29 cellular contexts compared by ENCODE assay signal in genomic region chr11:129625930-129626329, GRCh38.
DNase-seq lines count a peak whose midpoint lies in the region; ATAC-seq, FAIRE-seq and TF ChIP-seq lines count a peak whose summit lies in the region.
"Had no signal": no experiment of that assay in that cellular context is flagged by ENCODE, and none has a peak within 500 bp of the region (broad histone marks: within the 10 kb centered on the region; RNA-seq: fewer than 3 reads in every experiment).

No MANE protein-coding gene starts in this region.

- CTCF ChIA-PET in RWPE1 (lab: Yijun Ruan, JAX), result interaction anchor here (1.0 kb wide), 1 partner anchor 11 kb away, joined by 5 read pairs; no protein-coding TSS in a partner anchor

- no peak for DNase-seq in GM23338 (ENCODE audit: low spot score)
- peak; percentile 71 for DNase-seq in NCI-H2196 (lab: John Stamatoyannopoulos, UW; ENCODE audit: unreplicated experiment)
- DNase-seq in RWPE1 (ENCODE audit: low spot score), result peak; percentile 67
- no peak for DNase-seq in keratinocyte (ENCODE audit: low read depth, low spot score)
- no peak for DNase-seq in activated T-helper 1 cell treated with anti-CD3 and anti-CD28 coated beads, Interleukin-12 subunit alpha, Interleukin-12 subunit beta, Interleukin-2, Interleukin-4 antibody, amounts not matched to agents 30 ng/mL and 10 ng/mL and 1 ng/mL, durations not matched to agents 14 hours and 24 hours and 36 hours (ENCODE audit: low spot score)
- DNase-seq in stimulated activated CD4-positive, alpha-beta T cell treated with anti-CD3 and anti-CD28 coated beads, Interleukin-12 subunit alpha, Interleukin-12 subunit beta, amount 100 ng/mL, for 4 hours, result no peak
- no peak for DNase-seq in stimulated activated naive CD8-positive, alpha-beta T cell treated with anti-CD3 and anti-CD28 coated beads, Interleukin-15, amount 100 ng/mL, for 72 hours
- DNase-seq: activated CD4-positive, alpha-beta T cell treated with anti-CD3 and anti-CD28 coated beads, Interleukin-2, amount 50 U/mL, for 4 hours; amygdala; C1 segment of cervical spinal cord; COR-L47; effector memory CD8-positive, alpha-beta T cell; gastrocnemius medialis; NCI-H1092; NCI-H2081 treated with DMSO at 0.1 percent for 48 hours; NCI-H524 treated with DMSO at 0.1 percent for 48 hours; RPMI8226; SK-N-SH; stimulated activated naive CD4-positive, alpha-beta T cell treated with Interleukin-2 at 50 U/mL for 16 hours; testis had no signal

- H3K4me1 ChIP-seq in GM23338 (ENCODE audit: insufficient read depth) (no peaks in the 10 kb centered on the region), keratinocyte (ENCODE audit: control insufficient read depth, extremely low read depth, insufficient read depth, low read length) (peaks cover 13% of the 10 kb centered on the region)
- H3K4me1 ChIP-seq: gastrocnemius medialis, testis, vagina had no signal

- no peaks in the 10 kb centered on the region for H3K27me3 ChIP-seq in GM23338 (ENCODE audit: insufficient read depth)
- H3K27me3 ChIP-seq in keratinocyte (ENCODE audit: control insufficient read depth, extremely low read depth, insufficient read depth, low read length), result no peaks in the 10 kb centered on the region
- H3K27me3 ChIP-seq: gastrocnemius medialis, hepatocyte, neutrophil, testis, vagina had no signal

- no peak overlapping the region for H3K27ac ChIP-seq in GM23338 (ENCODE audit: low read depth)
- H3K27ac ChIP-seq in RWPE1, result peak overlapping the region; percentile 46; the same call in 1 of the 2 replicates
- H3K27ac ChIP-seq in keratinocyte (ENCODE audit: control insufficient read depth, insufficient read depth, low read length), result no peak overlapping the region
- H3K27ac ChIP-seq: coronary artery, gastrocnemius medialis, hepatocyte, neutrophil, testis, vagina had no signal

- dilution Hi-C loops in keratinocyte (cut with MboI; ENCODE audit: extremely low pct_ligation_motif_present, low sequenced_read_pairs), result no loop called here

- H3K36me3 ChIP-seq in GM23338 (ENCODE audit: insufficient read depth) (no peaks in the 10 kb centered on the region; the same call in 1 of the 2 replicates), keratinocyte (ENCODE audit: control insufficient read depth in 2 of 2, extremely low read depth in 1 of 2, insufficient read depth in 2 of 2, low read length in 2 of 2) (no peaks in the 10 kb centered on the region)
- H3K36me3 ChIP-seq: gastrocnemius medialis, neutrophil, vagina had no signal

- H2AFZ ChIP-seq in GM23338 (peak overlapping the region; percentile 91), keratinocyte (ENCODE audit: control insufficient read depth, low read length) (peak overlapping the region; percentile 38)
- H2AFZ ChIP-seq: hepatocyte had no signal

- H3K4me3 Mint-ChIP-seq in GM23338, result no peak overlapping the region
- no peak overlapping the region for H3K4me3 Mint-ChIP-seq in activated T-helper 1 cell treated with anti-CD3 and anti-CD28 coated beads, Interleukin-12 subunit alpha, Interleukin-12 subunit beta, Interleukin-2, Interleukin-4 antibody, amounts not matched to agents 30 ng/mL and 10 ng/mL and 1 ng/mL, durations not matched to agents 14 hours and 24 hours and 36 hours
- H3K4me3 Mint-ChIP-seq in stimulated activated naive CD8-positive, alpha-beta T cell treated with anti-CD3 and anti-CD28 coated beads, Interleukin-15, amount 100 ng/mL, for 72 hours, result no peak overlapping the region
- H3K4me3 Mint-ChIP-seq: activated naive CD4-positive, alpha-beta T cell treated with anti-CD3 and anti-CD28 coated beads, Interleukin-2, amount 50 U/mL, for 24 hours; effector memory CD8-positive, alpha-beta T cell; T-helper 1 cell treated with Interleukin-12 subunit alpha and Interleukin-12 subunit beta and Interleukin-4 antibody, amounts not matched to agents 30 μg/mL and 1 μg/mL, for 36 hours had no signal

- TF ChIP-seq CTCF in GM23338 (conservative IDR thresholded peaks at IDR 0.05; ENCODE audit: low read depth in 2 of 2) (no peak), RWPE1 (conservative IDR thresholded peaks at IDR 0.05; ENCODE audit: low read depth) (no peak), keratinocyte (optimal IDR thresholded peaks at IDR 0.05 in 1 of 3, IDR thresholded peaks at IDR 0.05 in 1 of 3, conservative IDR thresholded peaks at IDR 0.05 in 1 of 3; ENCODE audit: extremely low read depth in 1 of 3, insufficient read depth in 2 of 3, low read length in 3 of 3) (no peak)

- H3K9me1 ChIP-seq in keratinocyte (ENCODE audit: control insufficient read depth, extremely low read depth, insufficient read depth, low read length), result no peaks in the 10 kb centered on the region

- H3K4me3 ChIP-seq in GM23338 (no peak overlapping the region), keratinocyte (ENCODE audit: control insufficient read depth in 2 of 3, extremely low read depth in 1 of 3, insufficient read depth in 2 of 3, low read depth in 1 of 3, low read length in 3 of 3) (no peak overlapping the region)
- H3K4me3 ChIP-seq: coronary artery, gastrocnemius medialis, GM12878, hepatocyte, testis, vagina had no signal

- no peaks in the 10 kb centered on the region for H3K36me3 Mint-ChIP-seq in GM23338 (ENCODE audit: low read depth)
- H3K36me3 Mint-ChIP-seq in activated T-helper 1 cell treated with anti-CD3 and anti-CD28 coated beads, Interleukin-12 subunit alpha, Interleukin-12 subunit beta, Interleukin-2, Interleukin-4 antibody, amounts not matched to agents 30 ng/mL and 10 ng/mL and 1 ng/mL, durations not matched to agents 14 hours and 24 hours and 36 hours (ENCODE audit: low read depth), result no peaks in the 10 kb centered on the region

- peak; percentile 88 for FAIRE-seq in keratinocyte (lab: Jason Lieb, UNC)
- FAIRE-seq: GM12878, TTC549 had no signal

- no peaks in the 10 kb centered on the region for H3K79me2 ChIP-seq in GM23338 (replicated peaks; ENCODE audit: insufficient read depth)
- H3K79me2 ChIP-seq in keratinocyte (ENCODE audit: control insufficient read depth, insufficient read depth, low read length), result no peaks in the 10 kb centered on the region
- H3K79me2 ChIP-seq: hepatocyte had no signal

- H3K9ac ChIP-seq in keratinocyte (ENCODE audit: control insufficient read depth, extremely low read depth, insufficient read depth, low read length), result no peak overlapping the region
- H3K9ac ChIP-seq: SK-N-SH had no signal

- H3K27me3 Mint-ChIP-seq in GM23338 (ENCODE audit: insufficient read depth, low read depth, poor library complexity), result no peaks in the 10 kb centered on the region
- H3K27me3 Mint-ChIP-seq in activated T-helper 1 cell treated with anti-CD3 and anti-CD28 coated beads, Interleukin-12 subunit alpha, Interleukin-12 subunit beta, Interleukin-2, Interleukin-4 antibody, amounts not matched to agents 30 ng/mL and 10 ng/mL and 1 ng/mL, durations not matched to agents 14 hours and 24 hours and 36 hours (ENCODE audit: insufficient read depth), result no peaks in the 10 kb centered on the region
- peaks cover 22% of the 10 kb centered on the region for H3K27me3 Mint-ChIP-seq in stimulated activated naive CD8-positive, alpha-beta T cell treated with anti-CD3 and anti-CD28 coated beads, Interleukin-15, amount 100 ng/mL, for 72 hours
- H3K27me3 Mint-ChIP-seq: activated naive CD4-positive, alpha-beta T cell treated with anti-CD3 and anti-CD28 coated beads, Interleukin-2, amount 50 U/mL, for 24 hours had no signal

- H4K20me1 ChIP-seq in GM23338 (replicated peaks; ENCODE audit: insufficient read depth), result no peaks in the 10 kb centered on the region
- no peaks in the 10 kb centered on the region for H4K20me1 ChIP-seq in keratinocyte (ENCODE audit: control insufficient read depth, extremely low read depth, insufficient read depth, low read length)

- intact Hi-C loops in activated T-helper 1 cell treated with anti-CD3 and anti-CD28 coated beads, Interleukin-12 subunit alpha, Interleukin-12 subunit beta, Interleukin-2, Interleukin-4 antibody, amounts not matched to agents 30 ng/mL and 10 ng/mL and 1 ng/mL, durations not matched to agents 14 hours and 24 hours and 36 hours (cut with micrococcal nuclease), result no loop called here

- peaks cover 3% of the 10 kb centered on the region; the same call in 2 of the 3 replicates for H3K4me1 Mint-ChIP-seq in GM23338
- H3K4me1 Mint-ChIP-seq in activated T-helper 1 cell treated with anti-CD3 and anti-CD28 coated beads, Interleukin-12 subunit alpha, Interleukin-12 subunit beta, Interleukin-2, Interleukin-4 antibody, amounts not matched to agents 30 ng/mL and 10 ng/mL and 1 ng/mL, durations not matched to agents 14 hours and 24 hours and 36 hours (ENCODE audit: low read depth), result peaks cover 6% of the 10 kb centered on the region
- no peaks in the 10 kb centered on the region for H3K4me1 Mint-ChIP-seq in stimulated activated naive CD8-positive, alpha-beta T cell treated with anti-CD3 and anti-CD28 coated beads, Interleukin-15, amount 100 ng/mL, for 72 hours
- H3K4me1 Mint-ChIP-seq: activated naive CD4-positive, alpha-beta T cell treated with anti-CD3 and anti-CD28 coated beads, Interleukin-2, amount 50 U/mL, for 24 hours had no signal

- H3K9me3 Mint-ChIP-seq in GM23338, result 0 out of 3 replicates have a peak, but pooled peaks cover 3% of the 10 kb centered on the region
- H3K9me3 Mint-ChIP-seq in activated T-helper 1 cell treated with anti-CD3 and anti-CD28 coated beads, Interleukin-12 subunit alpha, Interleukin-12 subunit beta, Interleukin-2, Interleukin-4 antibody, amounts not matched to agents 30 ng/mL and 10 ng/mL and 1 ng/mL, durations not matched to agents 14 hours and 24 hours and 36 hours, result peaks cover 5% of the 10 kb centered on the region
- peaks cover 0 to 15% of the 10 kb centered on the region in 2 donors for H3K9me3 Mint-ChIP-seq in stimulated activated naive CD8-positive, alpha-beta T cell treated with anti-CD3 and anti-CD28 coated beads, Interleukin-15, amount 100 ng/mL, for 72 hours

- no peaks in the 10 kb centered on the region for H3F3A ChIP-seq in GM23338 (replicated peaks; ENCODE audit: low read depth)

- ATAC-seq in GM23338, result no peak
- no peak for ATAC-seq in HG03342 (IDR thresholded peaks at IDR 0.05; ENCODE audit: unreplicated experiment)
- no peak for ATAC-seq in stimulated activated naive CD8-positive, alpha-beta T cell treated with anti-CD3 and anti-CD28 coated beads, Interleukin-15, amount 100 ng/mL, for 72 hours
- ATAC-seq: effector memory CD8-positive, alpha-beta T cell; gastrocnemius medialis; GM12878 had no signal

- H3K9me3 ChIP-seq in keratinocyte (ENCODE audit: control insufficient read depth, low read depth, low read length), result no peaks in the 10 kb centered on the region
- H3K9me3 ChIP-seq: gastrocnemius medialis, neutrophil, SK-N-SH, testis, vagina had no signal

- H3K4me2 ChIP-seq in GM23338 (no peak overlapping the region), keratinocyte (ENCODE audit: control insufficient read depth, extremely low read depth, insufficient read depth, low read depth, low read length) (peak overlapping the region; percentile 47)
- H3K4me2 ChIP-seq: hepatocyte, SK-N-SH had no signal

- POLR2A ChIA-PET in RWPE1 (lab: Yijun Ruan, JAX; ENCODE audit: low non-redundant PET), result no interaction called here

- H3K27ac Mint-ChIP-seq in GM23338, result no peak overlapping the region
- H3K27ac Mint-ChIP-seq in activated T-helper 1 cell treated with anti-CD3 and anti-CD28 coated beads, Interleukin-12 subunit alpha, Interleukin-12 subunit beta, Interleukin-2, Interleukin-4 antibody, amounts not matched to agents 30 ng/mL and 10 ng/mL and 1 ng/mL, durations not matched to agents 14 hours and 24 hours and 36 hours, result no peak overlapping the region
- H3K27ac Mint-ChIP-seq in stimulated activated naive CD8-positive, alpha-beta T cell treated with anti-CD3 and anti-CD28 coated beads, Interleukin-15, amount 100 ng/mL, for 72 hours, result no peak overlapping the region
- H3K27ac Mint-ChIP-seq: activated naive CD4-positive, alpha-beta T cell treated with anti-CD3 and anti-CD28 coated beads, Interleukin-2, amount 50 U/mL, for 24 hours; effector memory CD8-positive, alpha-beta T cell; T-helper 1 cell treated with Interleukin-12 subunit alpha and Interleukin-12 subunit beta and Interleukin-4 antibody, amounts not matched to agents 30 μg/mL and 1 μg/mL, for 36 hours had no signal

- 0 out of 2 replicates have a peak, but pooled peaks cover 3% of the 10 kb centered on the region for H3K9me2 ChIP-seq in GM23338 (ENCODE audit: insufficient read depth)
- H3K9me2 ChIP-seq: SK-N-SH had no signal

Comparison
In these comparisons a context has a peak if more than half of its experiments do, and no peak if none do; other contexts are left out.
1. DNase-seq: peak in NCI-H2196 (single experiment) and RWPE1 (single experiment); none in GM23338 (single experiment), keratinocyte (single experiment), activated T-helper 1 cell treated with anti-CD3 and anti-CD28 coated beads, Interleukin-12 subunit alpha, Interleukin-12 subunit beta, Interleukin-2, Interleukin-4 antibody, amounts not matched to agents 30 ng/mL and 10 ng/mL and 1 ng/mL, durations not matched to agents 14 hours and 24 hours and 36 hours (single experiment), stimulated activated CD4-positive, alpha-beta T cell treated with anti-CD3 and anti-CD28 coated beads, Interleukin-12 subunit alpha, Interleukin-12 subunit beta, amount 100 ng/mL, for 4 hours (single experiment) and stimulated activated naive CD8-positive, alpha-beta T cell treated with anti-CD3 and anti-CD28 coated beads, Interleukin-15, amount 100 ng/mL, for 72 hours (0 of 2).